In the genomic region with DNA sequence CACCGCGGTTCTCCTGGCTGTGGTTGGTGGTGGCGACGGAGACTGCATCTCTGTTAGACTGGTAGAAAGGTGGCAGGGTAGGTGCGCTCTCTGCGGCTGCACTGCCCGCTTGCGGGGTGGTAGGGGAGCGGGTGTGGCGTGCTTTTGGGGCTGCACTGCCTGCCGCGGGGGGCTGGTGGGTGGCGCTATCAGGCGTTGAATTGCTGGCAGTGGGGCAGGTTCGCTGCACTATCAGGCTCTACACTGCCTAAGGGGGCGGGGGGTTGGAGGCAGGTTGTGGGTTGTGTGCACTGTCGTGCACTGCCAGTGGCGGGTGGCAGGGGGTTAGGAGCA, we compare ENCODE assay signal across 25 cellular contexts. TPM values are rescaled to one million over a fixed set of nuclear protein-coding genes. Genes with fewer than 3 reads are reported as not detected.
DNase-seq lines count a peak whose midpoint lies in the region; ATAC-seq and TF ChIP-seq lines count a peak whose summit lies in the region.
"Had no signal": no experiment of that assay in that cellular context is flagged by ENCODE, and none has a peak within 500 bp of the region (broad histone marks: within the 10 kb centered on the region; RNA-seq: fewer than 3 reads in every experiment).

No MANE protein-coding gene starts in this region.

- intact Hi-C loops in heart right ventricle (cut with DNase I) (no loop called here), left colon (cut with DNase I, micrococcal nuclease) (no loop called here)
- intact Hi-C loops in naive thymus-derived CD4-positive, alpha-beta T cell (cut with micrococcal nuclease) = no loop called here

- H3K9me3 ChIP-seq in cardiac muscle cell (ENCODE audit: low read depth) (no peaks in the 10 kb centered on the region), heart right ventricle (no peaks in the 10 kb centered on the region), mesodermal cell (ENCODE audit: control insufficient read depth, low read length) (no peaks in the 10 kb centered on the region)
- no peaks in the 10 kb centered on the region for H3K9me3 ChIP-seq in naive thymus-derived CD4-positive, alpha-beta T cell (ENCODE audit: control insufficient read depth in 2 of 3, low read length in 3 of 3)
- H3K9me3 ChIP-seq: thyroid gland had no signal

- no peaks in the 10 kb centered on the region for H3K4me1 ChIP-seq in cardiac muscle cell (ENCODE audit: low read depth)
- no peaks in the 10 kb centered on the region for H3K4me1 ChIP-seq in heart right ventricle
- no peaks in the 10 kb centered on the region for H3K4me1 ChIP-seq in mesodermal cell (ENCODE audit: control insufficient read depth, insufficient read depth, low read length, poor library complexity, severe bottlenecking)
- no peaks in the 10 kb centered on the region for H3K4me1 ChIP-seq in naive thymus-derived CD4-positive, alpha-beta T cell (ENCODE audit: control insufficient read depth in 2 of 2, insufficient read depth in 2 of 2, low read length in 2 of 2)
- H3K4me1 ChIP-seq: thyroid gland had no signal

- H3K27me3 Mint-ChIP-seq in naive thymus-derived CD4-positive, alpha-beta T cell = peaks cover 0 to 7% (median 0%) of the 10 kb centered on the region in 5 donors
- H3K27me3 Mint-ChIP-seq: brain, IgD-negative memory B cell had no signal

- no peak overlapping the region for H3K27ac Mint-ChIP-seq in naive thymus-derived CD4-positive, alpha-beta T cell
- H3K27ac Mint-ChIP-seq: B cell had no signal

- peaks cover 0 to 4% (median 0%) of the 10 kb centered on the region in 7 donors for H3K4me1 Mint-ChIP-seq in naive thymus-derived CD4-positive, alpha-beta T cell
- H3K4me1 Mint-ChIP-seq: brain had no signal

- H3K4me3 Mint-ChIP-seq in naive thymus-derived CD4-positive, alpha-beta T cell = no peak overlapping the region
- H3K4me3 Mint-ChIP-seq: B cell, brain, IgD-negative memory B cell had no signal

- 93% methylated on average over 18 of the region's 18 CpGs for WGBS in heart right ventricle, 2 donors
- 4 to 17% methylated on average over 7 of the region's 18 CpGs for WGBS in mesodermal cell (ENCODE audit: insufficient coverage in 2 of 2), 2 experiments

- no peaks in the 10 kb centered on the region for H3K9me3 Mint-ChIP-seq in naive thymus-derived CD4-positive, alpha-beta T cell
- H3K9me3 Mint-ChIP-seq: brain, IgD-negative memory B cell had no signal

- H3K27me3 ChIP-seq in cardiac muscle cell (no peaks in the 10 kb centered on the region), heart right ventricle (no peaks in the 10 kb centered on the region)
- no peaks in the 10 kb centered on the region for H3K27me3 ChIP-seq in naive thymus-derived CD4-positive, alpha-beta T cell (ENCODE audit: control insufficient read depth in 2 of 2, insufficient read depth in 2 of 2, low read length in 2 of 2)
- H3K27me3 ChIP-seq: thyroid gland had no signal

- ATAC-seq in heart right ventricle (no peak), left colon (no peak), GM21360 (IDR thresholded peaks at IDR 0.05; ENCODE audit: unreplicated experiment) (no peak)
- ATAC-seq in naive thymus-derived CD4-positive, alpha-beta T cell = no peak
- ATAC-seq: stimulated activated naive CD8-positive, alpha-beta T cell treated with anti-CD3 and anti-CD28 coated beads, Interleukin-15, Interleukin-2, amounts not matched to agents 100 U/mL and 50 U/mL, for 24 hours had no signal

- DNase-seq in cardiac muscle cell (ENCODE audit: low read depth in 1 of 2, low spot score in 1 of 2) = no peak
- DNase-seq in heart right ventricle = no peak
- no peak for DNase-seq in fibroblast of villous mesenchyme (ENCODE audit: low read depth)
- no peak for DNase-seq in left colon
- DNase-seq in naive thymus-derived CD4-positive, alpha-beta T cell = no peak
- DNase-seq in DMS53 (lab: John Stamatoyannopoulos, UW) = no peak
- DNase-seq: activated CD4-positive, CD25-positive, alpha-beta regulatory T cell treated with anti-CD3 and anti-CD28 coated beads, Interleukin-2, amount 50 U/mL, for 72 hours; activated gamma-delta T cell treated with Interleukin-2 at 50 U/mL for 16 hours; activated T-cell treated with anti-CD3 and anti-CD28 coated beads, Interleukin-2, amount 50 U/mL, for 1 hour; DND-41; GOT3; NCI-H1436 treated with DMSO at 0.1 percent for 48 hours; NCI-H69; occipital lobe; OCI-M1; SHP77; stimulated activated CD4-positive, alpha-beta T cell treated with anti-CD3 and anti-CD28 coated beads, Interleukin-4, amount 100 ng/mL, for 1 hour; stimulated activated naive CD8-positive, alpha-beta T cell treated with anti-CD3 and anti-CD28 coated beads, Interleukin-15, Interleukin-2, amounts not matched to agents 100 U/mL and 50 U/mL, for 24 hours; thyroid gland had no signal

- H3K36me3 Mint-ChIP-seq in naive thymus-derived CD4-positive, alpha-beta T cell = peaks cover 0 to 4% (median 0%) of the 10 kb centered on the region in 5 donors
- H3K36me3 Mint-ChIP-seq: IgD-negative memory B cell had no signal

- H3K4me3 ChIP-seq in cardiac muscle cell (peak overlapping the region; percentile 43), heart right ventricle (no peak overlapping the region), fibroblast of villous mesenchyme (ENCODE audit: low read depth, low read length) (peak overlapping the region; percentile 70), mesodermal cell (ENCODE audit: extremely low read depth, insufficient read depth, low read length, poor library complexity, severe bottlenecking) (peak overlapping the region; percentile 59)
- no peak overlapping the region for H3K4me3 ChIP-seq in naive thymus-derived CD4-positive, alpha-beta T cell (ENCODE audit: low read length)
- H3K4me3 ChIP-seq: thyroid gland had no signal

- TF ChIP-seq CTCF in cardiac muscle cell (IDR thresholded peaks at IDR 0.05; ENCODE audit: low read depth, low read length) = no peak
- no peak for TF ChIP-seq CTCF in heart right ventricle (IDR thresholded peaks at IDR 0.05)
- no peak for TF ChIP-seq CTCF in fibroblast of villous mesenchyme (IDR thresholded peaks at IDR 0.05; ENCODE audit: insufficient read depth, low read depth, low read length)

- POLR2A ChIA-PET in naive thymus-derived CD4-positive, alpha-beta T cell (lab: Charles Lee) = no interaction called here

- no peaks in the 10 kb centered on the region for H3K36me3 ChIP-seq in cardiac muscle cell
- H3K36me3 ChIP-seq in heart right ventricle = no peaks in the 10 kb centered on the region
- H3K36me3 ChIP-seq in mesodermal cell (ENCODE audit: control insufficient read depth, insufficient read depth, low read length) = peaks cover 23% of the 10 kb centered on the region
- H3K36me3 ChIP-seq in naive thymus-derived CD4-positive, alpha-beta T cell (ENCODE audit: control insufficient read depth in 2 of 3, insufficient read depth in 3 of 3, low read length in 3 of 3) = no peaks in the 10 kb centered on the region
- H3K36me3 ChIP-seq: thyroid gland had no signal

- peak overlapping the region; percentile 96 for H3K27ac ChIP-seq in cardiac muscle cell
- no peak overlapping the region for H3K27ac ChIP-seq in heart right ventricle
- H3K27ac ChIP-seq in mesodermal cell (ENCODE audit: low read depth, low read length, severe bottlenecking) = no peak overlapping the region
- no peak overlapping the region for H3K27ac ChIP-seq in naive thymus-derived CD4-positive, alpha-beta T cell (ENCODE audit: low read depth, low read length)
- H3K27ac ChIP-seq: HL-60, thyroid gland had no signal

- CTCF ChIA-PET in naive thymus-derived CD4-positive, alpha-beta T cell (lab: Charles Lee) = no interaction called here

RNA-seq across cellular contexts. Expression of a gene that starts 21.0 kb away (rescaled TPM):
- total RNA-seq in cardiac muscle cell (10.4 and 12.3 TPM in 2 replicates), heart right ventricle (10 to 100 TPM in 1 of 10 donors, 1 to 10 TPM in 9; 5.5 to 15.8 (median 7.5) TPM), fibroblast of villous mesenchyme (5.2 and 7.8 TPM in 2 replicates), left colon (10 to 100 TPM; 11.4 to 13.1 TPM)
- polyA plus RNA-seq in cardiac muscle cell (9.5 and 10.5 TPM in 2 replicates), heart right ventricle (10 to 100 TPM in 1 of 2 donors, 1 to 10 TPM in 1; 4.1 to 27.1 TPM)
- 3.9 TPM for polyA plus RNA-seq in mesodermal cell (2013, experiment 1 of 2)
- polyA plus RNA-seq in mesodermal cell (2013, experiment 2 of 2) = 3.8 TPM
- total RNA-seq in naive thymus-derived CD4-positive, alpha-beta T cell = 10 to 100 TPM; 31.4 to 71.6 (median 35.7) TPM
- polyA plus RNA-seq in naive thymus-derived CD4-positive, alpha-beta T cell = 10 to 100 TPM; 39.2 to 50.5 TPM

RNA-seq across cellular contexts. Expression of a gene that starts 38.2 kb away (rescaled TPM):
- total RNA-seq in cardiac muscle cell (2,235 and 2,267 TPM in 2 replicates), heart right ventricle (100 to 1,000 TPM; 581 to 916 (median 631) TPM), fibroblast of villous mesenchyme (3,386 and 3,800 TPM in 2 replicates), left colon (1,000 to 10,000 TPM; 1,192 to 1,207 TPM)
- polyA plus RNA-seq in cardiac muscle cell (803 and 899 TPM in 2 replicates), heart right ventricle (1,000 to 10,000 TPM; 1,025 to 2,221 TPM)
- polyA plus RNA-seq in mesodermal cell (2013, experiment 1 of 2) = 2,439 TPM
- polyA plus RNA-seq in mesodermal cell (2013, experiment 2 of 2) = 2,115 TPM
- total RNA-seq in naive thymus-derived CD4-positive, alpha-beta T cell = 1,000 to 10,000 TPM; 1,703 to 2,739 (median 2,322) TPM
- 1,000 to 10,000 TPM; 2,748 to 2,829 TPM for polyA plus RNA-seq in naive thymus-derived CD4-positive, alpha-beta T cell

RNA-seq across cellular contexts. Expression of a gene that starts 58.9 kb away (rescaled TPM):
- total RNA-seq in cardiac muscle cell (29.4 and 30.1 TPM in 2 replicates), heart right ventricle (10 to 100 TPM; 17.3 to 28.2 (median 26.0) TPM), fibroblast of villous mesenchyme (9.9 and 12.2 TPM in 2 replicates), left colon (10 to 100 TPM; 21.5 to 32.0 TPM)
- polyA plus RNA-seq in cardiac muscle cell (3.4 and 5.4 TPM in 2 replicates), heart right ventricle (10 to 100 TPM; 12.1 to 20.5 TPM)
- 16.0 TPM for polyA plus RNA-seq in mesodermal cell (2013, experiment 1 of 2)
- polyA plus RNA-seq in mesodermal cell (2013, experiment 2 of 2) = 16.1 TPM
- total RNA-seq in naive thymus-derived CD4-positive, alpha-beta T cell = 10 to 100 TPM; 27.3 to 36.5 (median 32.6) TPM
- 1 to 10 TPM in 1 of 2 donors, under 1 TPM in 1; 0.72 to 1.1 TPM for polyA plus RNA-seq in naive thymus-derived CD4-positive, alpha-beta T cell

Comparison
In these comparisons a context has a peak if more than half of its experiments do, and no peak if none do; other contexts are left out.
1. H3K4me3 ChIP-seq: peak in cardiac muscle cell (single experiment), fibroblast of villous mesenchyme (single experiment) and mesodermal cell (single experiment); none in heart right ventricle (0 of 10) and naive thymus-derived CD4-positive, alpha-beta T cell (single experiment).